8 cellular contexts compared by ENCODE assay signal in genomic region chr6:159074120-159074684, GRCh38. TPM values are rescaled to one million over a fixed set of nuclear protein-coding genes. Genes with fewer than 3 reads are reported as not detected.
DNase-seq lines count a peak whose midpoint lies in the region; ATAC-seq, FAIRE-seq and TF ChIP-seq lines count a peak whose summit lies in the region.

No MANE protein-coding gene starts in this region.

- H3K4me3 Mint-ChIP-seq in natural killer cell treated with Interleukin-12 subunit alpha and Interleukin-12 subunit beta and Interleukin-15 and Interleukin-18, amount 100 ng/mL, for 72 hours: no peak overlapping the region

- no peak for TF ChIP-seq RAD21 in GM12878 (IDR thresholded peaks at IDR 0.05; ENCODE audit: insufficient read depth, low read depth, low read length)

- no peaks in the 10 kb centered on the region; the same call in 2 of the 3 replicates for H3K9me3 ChIP-seq in GM12878 (replicated peaks; ENCODE audit: control insufficient read depth, insufficient read depth, low read length)
- no peaks in the 10 kb centered on the region for H3K9me3 ChIP-seq in ovary

- BruUV-seq in GM12878 (replicated peaks; lab: Mats Ljungman, UMichigan): no TSS peak

- H3K9ac ChIP-seq in GM12878 (ENCODE audit: control insufficient read depth, insufficient read depth, low read length): no peak overlapping the region

- H3K27ac ChIP-seq in GM12878 (ENCODE audit: control insufficient read depth, insufficient read depth) (no peak overlapping the region), ovary (no peak overlapping the region)

- H3K27me3 ChIP-seq in GM12878 (replicated peaks in 1 of 2; ENCODE audit: control insufficient read depth in 2 of 2, insufficient read depth in 2 of 2, low read length in 1 of 2) (peaks cover 0 to 5% of the 10 kb centered on the region in 2 experiments; a peak in 2 of 4 replicates), ovary (no peaks in the 10 kb centered on the region)

- SMC1A ChIA-PET in GM12878 (lab: Charles Lee; ENCODE audit: uncharacterized antibody, unreplicated experiment): interaction anchor here (0.6 to 3.9 kb wide), 9 partner anchors 9 to 35 kb away, joined by 3 to 19 read pairs (median 4); partner anchors contain the start of gene TAGAP

- H4K20me1 ChIP-seq in GM12878 (ENCODE audit: control insufficient read depth, insufficient read depth): no peaks in the 10 kb centered on the region

- H3K9me3 Mint-ChIP-seq in natural killer cell treated with Interleukin-12 subunit alpha and Interleukin-12 subunit beta and Interleukin-15 and Interleukin-18, amount 100 ng/mL, for 72 hours: no peaks in the 10 kb centered on the region

- H3K4me3 ChIP-seq in GM12878 (no peak overlapping the region), ovary (no peak overlapping the region)

- peak; percentile 52 for DNase-seq in DMS 273 (lab: John Stamatoyannopoulos, UW; ENCODE audit: unreplicated experiment)
- peak; percentile 57 for DNase-seq in LHCN-M2 (ENCODE audit: low read depth)
- no peak for DNase-seq in GM12878 (ENCODE audit: low read depth, low spot score)
- peak; percentile 31 for DNase-seq in kidney tubule cell (ENCODE audit: low spot score)
- DNase-seq in ovary: no peak
- DNase-seq in natural killer cell treated with Interleukin-12 subunit alpha and Interleukin-12 subunit beta and Interleukin-15 and Interleukin-18, amount 100 ng/mL, for 72 hours (ENCODE audit: low spot score): no peak

- no peaks in the 10 kb centered on the region for H3K4me1 ChIP-seq in GM12878 (ENCODE audit: control insufficient read depth, insufficient read depth, low read length)
- H3K4me1 ChIP-seq in ovary (ENCODE audit: insufficient read depth): peaks cover 2% of the 10 kb centered on the region

- no peak overlapping the region for H3K4me2 ChIP-seq in GM12878 (ENCODE audit: control insufficient read depth, insufficient read depth)

- RAD21 ChIA-PET in GM12878 (lab: Charles Lee; ENCODE audit: unreplicated experiment): interaction anchor here (0.8 to 1.3 kb wide), 3 partner anchors 11 to 65 kb away, joined by 3 to 5 read pairs (median 4); partner anchors contain the start of gene TAGAP

- WGBS in GM12878 (ENCODE audit: insufficient coverage, insufficient replicate concordance, low lambda C conversion rate, missing lambda C conversion rate): 2% methylated on average over 3 of the region's 3 CpGs
- 56 to 61% (median 60%) methylated on average over 3 of the region's 3 CpGs for WGBS in ovary, 3 donors

- no peak for TF ChIP-seq POLR2A in GM12878 (IDR thresholded peaks at IDR 0.05; ENCODE audit: low read depth, low read length)
- TF ChIP-seq POLR2A in ovary (IDR thresholded peaks at IDR 0.05): no peak

- H3K36me3 ChIP-seq in GM12878 (ENCODE audit: control insufficient read depth in 2 of 2, insufficient read depth in 2 of 2, low read length in 1 of 2) (no peaks in the 10 kb centered on the region), ovary (no peaks in the 10 kb centered on the region)

- peaks cover 38 to 43% of the 10 kb centered on the region in 2 donors for H3K4me1 Mint-ChIP-seq in natural killer cell treated with Interleukin-12 subunit alpha and Interleukin-12 subunit beta and Interleukin-15 and Interleukin-18, amount 100 ng/mL, for 72 hours (ENCODE audit: low read depth in 2 of 2)

- peak; percentile 97 for ATAC-seq in GM12878
- no peak for ATAC-seq in GM21723 (IDR thresholded peaks at IDR 0.05; ENCODE audit: unreplicated experiment)
- ATAC-seq in natural killer cell treated with Interleukin-12 subunit alpha and Interleukin-12 subunit beta and Interleukin-15 and Interleukin-18, amount 100 ng/mL, for 72 hours: no peak
- no peak for ATAC-seq in GM19324 (IDR thresholded peaks at IDR 0.05; ENCODE audit: low FRiP score, unreplicated experiment)

- intact Hi-C loops in GM12878 (cut with micrococcal nuclease; ENCODE audit: unreplicated experiment): no loop called here
- intact Hi-C loops in ovary (cut with DNase I): no loop called here

- no peak overlapping the region for H3K27ac Mint-ChIP-seq in natural killer cell treated with Interleukin-12 subunit alpha and Interleukin-12 subunit beta and Interleukin-15 and Interleukin-18, amount 100 ng/mL, for 72 hours

- no peak for TF ChIP-seq EP300 in GM12878 (IDR thresholded peaks at IDR 0.05; ENCODE audit: borderline replicate concordance in 1 of 2, control insufficient read depth in 1 of 2, low read depth in 2 of 2, low read length in 2 of 2)
- no peak for TF ChIP-seq EP300 in ovary (IDR thresholded peaks at IDR 0.05)

- TF ChIP-seq CTCF in GM12878 (IDR thresholded peaks at IDR 0.05 in 2 of 3, conservative IDR thresholded peaks at IDR 0.05 in 1 of 3; ENCODE audit: control insufficient read depth in 2 of 3, extremely low read depth in 1 of 3, insufficient read depth in 1 of 3, low read depth in 3 of 3, low read length in 3 of 3) (no peak), ovary (IDR thresholded peaks at IDR 0.05) (no peak)

- H3K27me3 Mint-ChIP-seq in natural killer cell treated with Interleukin-12 subunit alpha and Interleukin-12 subunit beta and Interleukin-15 and Interleukin-18, amount 100 ng/mL, for 72 hours: peaks cover 0 to 5% of the 10 kb centered on the region in 2 donors

- in situ Hi-C loops in GM12878 (cut with MboI): no loop called here

- H3K79me2 ChIP-seq in GM12878 (ENCODE audit: control insufficient read depth, insufficient read depth, low read length): no peaks in the 10 kb centered on the region

- peak overlapping the region; percentile 61 for H2AFZ ChIP-seq in GM12878 (ENCODE audit: control insufficient read depth, low read depth, low read length)

- POLR2A ChIA-PET in GM12878 (lab: Charles Lee): interaction anchor here (0.7 to 1.5 kb wide), 7 partner anchors 9 to 36 kb away, joined by 3 to 5 read pairs (median 4); partner anchors contain the start of gene TAGAP

- H3K36me3 Mint-ChIP-seq in natural killer cell treated with Interleukin-12 subunit alpha and Interleukin-12 subunit beta and Interleukin-15 and Interleukin-18, amount 100 ng/mL, for 72 hours: no peaks in the 10 kb centered on the region

- no peak for FAIRE-seq in GM12878 (lab: Jason Lieb, UNC)

- CTCF ChIA-PET in GM12878 (lab: Yijun Ruan, JAX): interaction anchor here (0.5 to 2.0 kb wide), 4 partner anchors 9 to 32 kb away, joined by 3 to 6 read pairs (median 4); no protein-coding TSS in a partner anchor

TF ChIP-seq in GM12878, 131 proteins besides CTCF, POLR2A, EP300 and RAD21 (continues in another document):
- peak; percentile 87 for TF ChIP-seq HCFC1 (IDR thresholded peaks at IDR 0.05; ENCODE audit: low read length)
- TF ChIP-seq TARDBP (IDR thresholded peaks at IDR 0.05; ENCODE audit: borderline replicate concordance): 0 out of 2 replicates have a peak, but pooled peaks have one; percentile 40
- TF ChIP-seq IRF5 (IDR thresholded peaks at IDR 0.05; ENCODE audit: borderline replicate concordance): no peak

RNA-seq across cellular contexts. Expression of gene TAGAP, which starts 29.4 kb away (rescaled TPM):
- total RNA-seq in LHCN-M2 (2014; rRNA removed) (not detected in 2 replicates), GM12878 (2014; rRNA removed) (27.4 and 30.8 TPM in 2 replicates), GM12878 (2014; rRNA removed; fragmentation: Illumina TruSeq; extraction: Trizol) (22.7 and 25.2 TPM in 2 replicates), GM12878 (2021) (27.2 and 28.8 TPM in 2 replicates), ovary (1 to 10 TPM in 5 of 7 donors, under 1 TPM in 2; 0.58 to 2.3 (median 1.4) TPM)
- not detected for polyA plus RNA-seq in LHCN-M2 (2012)
- total RNA-seq in GM12878 (2013; cell fraction: nucleolus; rRNA removed): 12.4 and 13.6 TPM in 2 replicates
- 1.7 TPM for polyA plus RNA-seq in GM12878 (2011; ENCODE audit: low read depth)
- polyA plus RNA-seq in GM12878 (2011; rRNA removed) (12.8 and 15.1 TPM in 2 replicates), GM12878 (2014; fragmentation: Illumina TruSeq; extraction: Trizol) (25.5 and 36.9 TPM in 2 replicates), GM12878 (2014; fragmentation: Nextera tagmentation; extraction: Ambion mirVana) (1 to 10 TPM; 5.3 to 5.4 TPM), GM12878 (2014; rRNA removed) (20.0 and 23.1 TPM in 2 replicates), GM12878 (2016; fragmentation: Nextera tagmentation; extraction: Ambion mirVana) (10 to 100 TPM in 1 of 2 experiments, 1 to 10 TPM in 1; 9.5 to 11.2 TPM), ovary (1 to 10 TPM in 1 of 2 donors, under 1 TPM in 1; 0.65 to 5.1 TPM)
- polyA plus RNA-seq in GM12878 (2011; cell fraction: cytosol; rRNA removed): 12.5 and 13.0 TPM in 2 replicates
- polyA plus RNA-seq in GM12878 (2011; cell fraction: nucleus; rRNA removed): 23.6 and 25.2 TPM in 2 replicates
- polyA plus RNA-seq in GM12878 (2012): 1.5 and 3.0 TPM in 2 replicates
- 32.5 and 38.9 TPM in 2 replicates for polyA minus RNA-seq in GM12878 (2011; rRNA and poly(A)+ RNA removed)
- 11.0 and 12.5 TPM in 2 replicates for polyA minus RNA-seq in GM12878 (2011; cell fraction: cytosol; rRNA and poly(A)+ RNA removed)
- 24.4 and 26.3 TPM in 2 replicates for polyA minus RNA-seq in GM12878 (2011; cell fraction: nucleus; rRNA and poly(A)+ RNA removed)
- 10 to 100 TPM; 39.6 to 46.8 TPM for total RNA-seq in natural killer cell treated with Interleukin-12 subunit alpha and Interleukin-12 subunit beta and Interleukin-15 and Interleukin-18, amount 100 ng/mL, for 72 hours

Comparison
In these comparisons a context has a peak if more than half of its experiments do, and no peak if none do; other contexts are left out.
1. DNase-seq: peak in DMS 273 (single experiment), LHCN-M2 (single experiment) and kidney tubule cell (single experiment); none in GM12878 (single experiment), ovary (0 of 5) and natural killer cell treated with Interleukin-12 subunit alpha and Interleukin-12 subunit beta and Interleukin-15 and Interleukin-18, amount 100 ng/mL, for 72 hours (single experiment).
2. RNA of gene TAGAP, which starts 29.4 kb away (total RNA-seq): 39.6 to 46.8 TPM in natural killer cell treated with Interleukin-12 subunit alpha and Interleukin-12 subunit beta and Interleukin-15 and Interleukin-18, amount 100 ng/mL, for 72 hours and 12.4 to 30.8 TPM in GM12878; 0.58 to 2.3 TPM in ovary and not detected in LHCN-M2; every median in the first group is over 4 times any median in the second.